In the genomic region with DNA sequence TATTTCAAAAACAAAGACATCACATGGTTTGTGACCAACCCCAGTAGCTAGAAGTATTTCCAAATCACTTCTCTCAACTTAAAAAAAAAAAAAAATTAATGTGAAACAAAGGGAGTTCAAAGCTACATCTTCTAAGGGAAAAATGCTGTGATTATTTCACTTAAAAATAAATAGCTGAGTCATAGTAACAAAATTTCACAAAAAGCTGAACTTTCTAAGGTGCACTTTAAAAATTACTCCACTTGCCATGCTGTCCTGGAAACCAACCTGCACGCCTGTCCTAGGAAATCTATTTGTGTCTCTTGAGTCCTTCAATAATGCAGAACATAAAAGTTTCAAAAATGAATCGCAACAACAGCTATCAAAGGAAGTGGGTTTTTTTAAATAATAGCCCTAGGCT, we compare ENCODE assay signal across 8 cellular contexts. TPM values are rescaled to one million over a fixed set of nuclear protein-coding genes. Genes with fewer than 3 reads are reported as not detected.
DNase-seq lines count a peak whose midpoint lies in the region; ATAC-seq, FAIRE-seq and TF ChIP-seq lines count a peak whose summit lies in the region.

No MANE protein-coding gene starts in this region.

- H3K4me1 Mint-ChIP-seq in CD14-positive monocyte = peaks cover 61% of the 10 kb centered on the region

- no peak overlapping the region for H3K4ac ChIP-seq in H1 (replicated peaks; ENCODE audit: insufficient read length, low read depth, low read length)

- H2BK5ac ChIP-seq in H1 (ENCODE audit: low read depth, low read length) = no peak overlapping the region

- H3F3A ChIP-seq in MM.1S (ENCODE audit: insufficient read depth, low read length) = peaks cover 21% of the 10 kb centered on the region

- H3K9me3 ChIP-seq in MM.1S (replicated peaks; ENCODE audit: insufficient read depth, low read length) (no peaks in the 10 kb centered on the region), H1 (ENCODE audit: insufficient read depth in 2 of 2, low read depth in 1 of 2, low read length in 1 of 2) (no peaks in the 10 kb centered on the region), neutrophil (no peaks in the 10 kb centered on the region)

- no peak overlapping the region for H2AK5ac ChIP-seq in H1 (ENCODE audit: low read depth, low read length)

- H3K56ac ChIP-seq in H1 (replicated peaks; ENCODE audit: insufficient read length, low read depth, low read length) = no peak overlapping the region

- H4K91ac ChIP-seq in H1 (replicated peaks; ENCODE audit: insufficient read length, low read length) = no peak overlapping the region

- H3K27me3 ChIP-seq in MM.1S (replicated peaks; ENCODE audit: insufficient read depth, low read length) (no peaks in the 10 kb centered on the region), H1 (replicated peaks in 1 of 4; ENCODE audit: control insufficient read depth in 3 of 4, extremely low read depth in 1 of 4, insufficient read depth in 3 of 4, low read length in 3 of 4) (no peaks in the 10 kb centered on the region), neutrophil (no peaks in the 10 kb centered on the region)

- peaks cover 8% of the 10 kb centered on the region for H3K23me2 ChIP-seq in H1 (ENCODE audit: low read depth, low read length)

- H3K27ac Mint-ChIP-seq in CD14-positive monocyte = peak overlapping the region; percentile 92 to 98 (median 97)

- H3K4me3 Mint-ChIP-seq in CD14-positive monocyte = peak overlapping the region; percentile 90 to 96

- TF ChIP-seq POLR2A in H1 (IDR thresholded peaks at IDR 0.05; ENCODE audit: control extremely low read depth in 1 of 2, low read depth in 2 of 2, low read length in 2 of 2) = no peak

- peak overlapping the region; percentile 81; the same call in 1 of the 2 replicates for H3K9ac ChIP-seq in MM.1S (ENCODE audit: low read length)
- H3K9ac ChIP-seq in H1 (replicated peaks in 1 of 4; ENCODE audit: extremely low read depth in 1 of 4, low read depth in 3 of 4, low read length in 3 of 4) = no peak overlapping the region

- peak overlapping the region; percentile 85; the same call in 1 of the 2 replicates for H2AFZ ChIP-seq in MM.1S (ENCODE audit: low read length)
- H2AFZ ChIP-seq in H1 (ENCODE audit: low read length) = no peak overlapping the region

- H3K18ac ChIP-seq in H1 (ENCODE audit: extremely low read depth, low read length) = no peak overlapping the region

- H2BK15ac ChIP-seq in H1 (ENCODE audit: low read length) = no peak overlapping the region

- H3K23ac ChIP-seq in H1 (ENCODE audit: insufficient read length) = no peak overlapping the region

- no peaks in the 10 kb centered on the region for H3K9me3 Mint-ChIP-seq in CD14-positive monocyte

- H2BK120ac ChIP-seq in H1 (replicated peaks; ENCODE audit: low read depth, low read length) = no peak overlapping the region

- H2BK20ac ChIP-seq in H1 (ENCODE audit: low read length) = no peak overlapping the region

- H4K5ac ChIP-seq in H1 (ENCODE audit: insufficient read length, low read depth, low read length) = no peak overlapping the region

- DNase-seq in CD14-positive monocyte (ENCODE audit: low spot score) (no peak), MM.1S (no peak), H1 (ENCODE audit: low read depth in 1 of 2, low spot score in 2 of 2) (no peak)
- DNase-seq in stimulated activated CD4-positive, alpha-beta T cell treated with anti-CD3 and anti-CD28 coated beads, Interleukin-2, amount 100 ng/mL, for 48 hours = no peak

- H3K27ac ChIP-seq in MM.1S (ENCODE audit: low read length) (peak overlapping the region; percentile 81; the same call in 1 of the 2 replicates), H1 (ENCODE audit: low read depth, low read length) (no peak overlapping the region), neutrophil (peak overlapping the region; percentile 100)

- intact Hi-C loops in CD14-positive monocyte (cut with micrococcal nuclease) = loop anchor here (5.0 kb wide), 2 partner anchors 101 to 179 kb away; partner anchors contain the start of gene PPP1R2 (in 1 of the 2)

- POLR2A ChIA-PET in H1 (lab: Charles Lee; ENCODE audit: partially characterized antibody) = interaction anchor here (0.9 to 2.9 kb wide), 4 partner anchors 9 to 170 kb away, joined by 3 to 13 read pairs (median 4); partner anchors contain the start of genes PPP1R2 and XXYLT1

- ATAC-seq in HG03108 (IDR thresholded peaks at IDR 0.05; ENCODE audit: unreplicated experiment) = no peak
- ATAC-seq in GM19467 (IDR thresholded peaks at IDR 0.05; ENCODE audit: unreplicated experiment) = no peak
- ATAC-seq in GM18861 (IDR thresholded peaks at IDR 0.05; ENCODE audit: unreplicated experiment) = no peak

- peaks cover 66% of the 10 kb centered on the region for H3K79me2 ChIP-seq in MM.1S (ENCODE audit: low read length)
- peaks cover 0 to 49% of the 10 kb centered on the region in 2 experiments; a peak in 2 of 4 replicates for H3K79me2 ChIP-seq in H1 (ENCODE audit: control insufficient read depth in 1 of 2, insufficient read depth in 2 of 2, low read length in 2 of 2)

- no peak overlapping the region for H2BK12ac ChIP-seq in H1 (ENCODE audit: low read depth, low read length)

- H4K20me1 ChIP-seq in MM.1S (ENCODE audit: insufficient read depth, low read length) (no peaks in the 10 kb centered on the region), H1 (replicated peaks in 1 of 2; ENCODE audit: control insufficient read depth in 1 of 2, insufficient read depth in 2 of 2, low read length in 2 of 2) (peaks cover 0 to 6% of the 10 kb centered on the region in 2 experiments)

- FAIRE-seq in H1 (lab: Jason Lieb, UNC) = no peak

- no peak overlapping the region for H3K14ac ChIP-seq in H1 (ENCODE audit: insufficient read length)

- no peaks in the 10 kb centered on the region for H3K36me3 Mint-ChIP-seq in CD14-positive monocyte

- no peak overlapping the region for H4K8ac ChIP-seq in H1 (ENCODE audit: extremely low read depth, insufficient read depth, low read length)

- peaks cover 4% of the 10 kb centered on the region for H3K79me1 ChIP-seq in H1 (ENCODE audit: low read depth, low read length)

- no peaks in the 10 kb centered on the region for H3K27me3 Mint-ChIP-seq in CD14-positive monocyte (ENCODE audit: low read depth in 3 of 3)

- H3K4me3 ChIP-seq in MM.1S (ENCODE audit: low read length) (peak overlapping the region; percentile 89), H1 (ENCODE audit: extremely low read depth in 1 of 4, insufficient read depth in 2 of 4, low read depth in 3 of 4, low read length in 4 of 4) (peak overlapping the region in 2 of 4 experiments; percentile 75 to 89; a peak in 5 of 8 replicates), neutrophil (ENCODE audit: low read depth in 1 of 2, low read length in 1 of 2) (peak overlapping the region; percentile 96 to 97)

- no peaks in the 10 kb centered on the region for H3K9me2 ChIP-seq in MM.1S (replicated peaks; ENCODE audit: insufficient read depth, low read length)

- H3K36me3 ChIP-seq in MM.1S (replicated peaks; ENCODE audit: insufficient read depth, low read length) (no peaks in the 10 kb centered on the region), H1 (ENCODE audit: control insufficient read depth in 2 of 4, insufficient read depth in 4 of 4, low read length in 3 of 4) (no peaks in the 10 kb centered on the region), neutrophil (no peaks in the 10 kb centered on the region)

- H3K4me1 ChIP-seq in MM.1S (ENCODE audit: low read length) (peaks cover 22% of the 10 kb centered on the region), H1 (replicated peaks in 1 of 4; ENCODE audit: control insufficient read depth in 3 of 4, insufficient read depth in 4 of 4, low read length in 3 of 4) (peaks cover 3 to 13% (median 5%) of the 10 kb centered on the region in 4 experiments; a peak in 5 of 7 replicates), neutrophil (ENCODE audit: control insufficient read depth in 1 of 2, insufficient read depth in 1 of 2, low read depth in 1 of 2, low read length in 1 of 2) (peaks cover 67 to 69% of the 10 kb centered on the region in 2 experiments)

- H3K4me2 ChIP-seq in MM.1S (ENCODE audit: low read depth, low read length) (peak overlapping the region; percentile 73), H1 (ENCODE audit: insufficient read depth in 1 of 2, low read depth in 2 of 2, low read length in 2 of 2) (peak overlapping the region; percentile 68 to 96)

- TF ChIP-seq RAD21 in H1 (IDR thresholded peaks at IDR 0.05 in 1 of 2, conservative IDR thresholded peaks at IDR 0.05 in 1 of 2; ENCODE audit: low read depth in 2 of 2, low read length in 2 of 2) = no peak

- WGBS in H1 (ENCODE audit: extremely low coverage in 1 of 2, insufficient coverage in 1 of 2, insufficient read length in 1 of 2, insufficient replicate concordance in 2 of 2, low coverage in 1 of 2, low lambda C conversion rate in 2 of 2, missing lambda C conversion rate in 1 of 2), 2 experiments = 82% methylated on average over 2 of the region's 2 CpGs; no CpG with 5 or more reads in 1 of the 2 experiments

- TF ChIP-seq CTCF in CD14-positive monocyte (IDR thresholded peaks at IDR 0.05) = no peak
- TF ChIP-seq CTCF in MM.1S (IDR thresholded peaks at IDR 0.05; ENCODE audit: low read length) = peak; percentile 4; the same call in 1 of the 2 replicates
- TF ChIP-seq CTCF in H1 (IDR thresholded peaks at IDR 0.05; ENCODE audit: control extremely low read depth in 1 of 3, insufficient read depth in 1 of 3, low read depth in 1 of 3, low read length in 3 of 3) = no peak
- TF ChIP-seq CTCF in neutrophil (IDR thresholded peaks at IDR 0.05) = no peak

- CTCF ChIA-PET in H1 (lab: Charles Lee; ENCODE audit: partially characterized antibody) = interaction anchor here (0.6 to 0.7 kb wide), 2 partner anchors 327 to 406 kb away, joined by 3 to 4 read pairs; no protein-coding TSS in a partner anchor

- no peak for TF ChIP-seq EP300 in H1 (IDR thresholded peaks at IDR 0.05; ENCODE audit: borderline replicate concordance in 1 of 2, low read depth in 2 of 2, low read length in 2 of 2)

TF ChIP-seq in H1, 55 proteins besides CTCF, POLR2A, EP300 and RAD21:
- no peak for TF ChIP-seq RBBP5 (IDR thresholded peaks at IDR 0.05; ENCODE audit: borderline replicate concordance, low read depth, low read length)
- no peak for TF ChIP-seq NRF1 (IDR thresholded peaks at IDR 0.05; ENCODE audit: low read depth, low read length)
- TF ChIP-seq, protein P1, sequence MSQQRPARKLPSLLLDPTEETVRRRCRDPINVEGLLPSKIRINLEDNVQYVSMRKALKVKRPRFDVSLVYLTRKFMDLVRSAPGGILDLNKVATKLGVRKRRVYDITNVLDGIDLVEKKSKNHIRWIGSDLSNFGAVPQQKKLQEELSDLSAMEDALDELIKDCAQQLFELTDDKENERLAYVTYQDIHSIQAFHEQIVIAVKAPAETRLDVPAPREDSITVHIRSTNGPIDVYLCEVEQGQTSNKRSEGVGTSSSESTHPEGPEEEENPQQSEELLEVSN (IDR thresholded peaks at IDR 0.05) = no peak

RNA-seq across cellular contexts. Expression of gene ACAP2, which starts 1.8 kb away (rescaled TPM):
- polyA plus RNA-seq in CD14-positive monocyte (10 to 100 TPM; 71.6 to 96.5 TPM), H1 (2011; rRNA removed) (5.6 and 7.7 TPM in 2 replicates)
- total RNA-seq in H1 (2021; fragmentation: NEBNext Ultra II Directional; extraction: Animal tissue kit (Norgen Biotek cat#: 25700)) = 35.1 and 37.3 TPM in 2 replicates
- 10.5 TPM for polyA plus RNA-seq in H1 (2011; cell fraction: cytosol; rRNA removed)
- 7.2 TPM for polyA plus RNA-seq in H1 (2011; cell fraction: nucleus; rRNA removed)
- 7.3 to 17.6 TPM (median 11.4 TPM) in 4 replicates for polyA plus RNA-seq in H1 (2012, experiment 1 of 2)
- 0.59 TPM for polyA plus RNA-seq in H1 (2012, experiment 2 of 2)
- polyA plus RNA-seq in H1 (2013, experiment 1 of 2) = 18.2 TPM
- polyA plus RNA-seq in H1 (2013, experiment 2 of 2) = 16.6 TPM
- 30.3 and 42.8 TPM in 2 replicates for polyA minus RNA-seq in H1 (2011; rRNA and poly(A)+ RNA removed)
- polyA minus RNA-seq in H1 (2011; cell fraction: cytosol; rRNA and poly(A)+ RNA removed) = 31.2 TPM
- 53.4 TPM for polyA minus RNA-seq in H1 (2011; cell fraction: nucleus; rRNA and poly(A)+ RNA removed)
